In genomic region chr17:74054249-74054648, GRCh38 we compare ENCODE assay signal across 27 cellular contexts.
"Had no signal": no experiment of that assay in that cellular context is flagged by ENCODE, and none has a peak within 500 bp of the region (broad histone marks: within the 10 kb centered on the region; RNA-seq: fewer than 3 reads in every experiment).

No MANE protein-coding gene starts in this region.

- H3K9me3 Mint-ChIP-seq: natural killer cell treated with Interleukin-12 subunit alpha and Interleukin-12 subunit beta and Interleukin-15 and Interleukin-18, amount 100 ng/mL, for 72 hours; stimulated activated effector memory CD8-positive, alpha-beta T cell treated with anti-CD3 and anti-CD28 coated beads, Interleukin-12 subunit alpha, Interleukin-12 subunit beta, amount 100 ng/mL, for 72 hours; stimulated activated naive CD8-positive, alpha-beta T cell treated with anti-CD3 and anti-CD28 coated beads, Interleukin-15, Interleukin-2, amounts not matched to agents 100 ng/mL and 50 ng/mL, for 24 hours had no signal

- H3K27ac Mint-ChIP-seq: mesothelial cell of epicardium; naive B cell; natural killer cell treated with Interleukin-12 subunit alpha and Interleukin-12 subunit beta and Interleukin-15 and Interleukin-18, amount 100 ng/mL, for 72 hours; stimulated activated effector memory CD8-positive, alpha-beta T cell treated with anti-CD3 and anti-CD28 coated beads, Interleukin-12 subunit alpha, Interleukin-12 subunit beta, amount 100 ng/mL, for 72 hours; stimulated activated naive CD8-positive, alpha-beta T cell treated with anti-CD3 and anti-CD28 coated beads, Interleukin-15, Interleukin-2, amounts not matched to agents 100 ng/mL and 50 ng/mL, for 24 hours had no signal

- ATAC-seq: left colon; left lung; lower lobe of right lung; natural killer cell treated with Interleukin-12 subunit alpha and Interleukin-12 subunit beta and Interleukin-15 and Interleukin-18, amount 100 ng/mL, for 72 hours; pancreas; right cardiac atrium; stimulated activated effector memory CD8-positive, alpha-beta T cell treated with anti-CD3 and anti-CD28 coated beads, Interleukin-12 subunit alpha, Interleukin-12 subunit beta, amount 100 ng/mL, for 72 hours; upper lobe of right lung had no signal

- H3K4me1 Mint-ChIP-seq: naive B cell; stimulated activated effector memory CD8-positive, alpha-beta T cell treated with anti-CD3 and anti-CD28 coated beads, Interleukin-12 subunit alpha, Interleukin-12 subunit beta, amount 100 ng/mL, for 72 hours had no signal

- H3K4me3 ChIP-seq: left lung, lower lobe of right lung, pancreas, prostate gland, sigmoid colon, spleen, suprapubic skin, thoracic aorta, tibial artery, upper lobe of right lung had no signal

- DNase-seq: hippocampal formation; kidney; left colon; left lung; lower lobe of right lung; mammary epithelial cell; mesendoderm; naive B cell; nucleus accumbens; pancreas; retina; right cardiac atrium; sigmoid colon; small intestine; spleen; stimulated activated CD4-positive, alpha-beta T cell treated with anti-CD3 and anti-CD28 coated beads, Interleukin-4, amount 100 ng/mL, for 24 hours; stimulated activated naive CD4-positive, alpha-beta T cell; tibial artery; trophoblast cell; upper lobe of right lung had no signal

- H3K27ac ChIP-seq: left lung, lower lobe of right lung, pancreas, prostate gland, sigmoid colon, spleen, suprapubic skin, thoracic aorta, tibial artery, upper lobe of right lung had no signal

- H3K9me3 ChIP-seq: left lung, lower lobe of right lung, pancreas, prostate gland, sigmoid colon, spleen, suprapubic skin, thoracic aorta, tibial artery, upper lobe of right lung had no signal

- H3K36me3 ChIP-seq: left lung, lower lobe of right lung, pancreas, prostate gland, sigmoid colon, spleen, suprapubic skin, thoracic aorta, tibial artery, upper lobe of right lung had no signal

- H3K4me3 Mint-ChIP-seq: mesothelial cell of epicardium; naive B cell; natural killer cell treated with Interleukin-12 subunit alpha and Interleukin-12 subunit beta and Interleukin-15 and Interleukin-18, amount 100 ng/mL, for 72 hours; stimulated activated effector memory CD8-positive, alpha-beta T cell treated with anti-CD3 and anti-CD28 coated beads, Interleukin-12 subunit alpha, Interleukin-12 subunit beta, amount 100 ng/mL, for 72 hours; stimulated activated naive CD8-positive, alpha-beta T cell treated with anti-CD3 and anti-CD28 coated beads, Interleukin-15, Interleukin-2, amounts not matched to agents 100 ng/mL and 50 ng/mL, for 24 hours had no signal

- H3K36me3 Mint-ChIP-seq: mesothelial cell of epicardium; naive B cell; natural killer cell treated with Interleukin-12 subunit alpha and Interleukin-12 subunit beta and Interleukin-15 and Interleukin-18, amount 100 ng/mL, for 72 hours; stimulated activated effector memory CD8-positive, alpha-beta T cell treated with anti-CD3 and anti-CD28 coated beads, Interleukin-12 subunit alpha, Interleukin-12 subunit beta, amount 100 ng/mL, for 72 hours had no signal

- H3K4me1 ChIP-seq: left lung, lower lobe of right lung, pancreas, prostate gland, sigmoid colon, spleen, suprapubic skin, tibial artery, upper lobe of right lung had no signal
